ENCODE assay signal across 18 cellular contexts in the genomic region with DNA sequence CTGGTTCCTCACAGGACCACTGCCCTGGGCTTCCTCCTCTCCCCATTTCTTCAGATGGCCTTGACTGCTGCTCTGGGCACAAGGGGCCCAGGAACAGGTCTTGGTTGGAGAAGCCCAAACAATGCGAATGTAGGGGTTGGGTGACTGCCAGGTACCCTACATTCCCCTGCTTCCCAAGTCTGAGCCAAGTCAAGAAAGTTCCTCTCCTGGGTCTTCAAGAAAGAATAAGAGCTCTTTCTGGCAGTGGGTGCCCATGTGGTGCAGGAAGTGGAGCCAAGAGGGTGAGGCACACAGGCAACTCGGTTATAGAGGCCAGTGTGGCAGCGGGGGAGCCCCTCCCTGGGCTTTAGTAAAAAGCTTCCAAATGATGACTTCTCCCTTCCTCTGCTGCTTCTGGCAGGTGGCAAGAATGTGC. TPM values are rescaled to one million over a fixed set of nuclear protein-coding genes. Genes with fewer than 3 reads are reported as not detected.
"Had no signal": no experiment of that assay in that cellular context is flagged by ENCODE, and none has a peak within 500 bp of the region (broad histone marks: within the 10 kb centered on the region; RNA-seq: fewer than 3 reads in every experiment).

No MANE protein-coding gene starts in this region.

- H3K27ac Mint-ChIP-seq: memory B cell; natural killer cell treated with Interleukin-12 subunit alpha and Interleukin-12 subunit beta and Interleukin-15 and Interleukin-18, amount 100 ng/mL, for 72 hours; neural progenitor cell had no signal

- H3K4me3 Mint-ChIP-seq: memory B cell; natural killer cell treated with Interleukin-12 subunit alpha and Interleukin-12 subunit beta and Interleukin-15 and Interleukin-18, amount 100 ng/mL, for 72 hours; neural progenitor cell had no signal

- H3K36me3 ChIP-seq: esophagus muscularis mucosa, gastrocnemius medialis, neural progenitor cell, prostate gland, sigmoid colon, tibial artery had no signal

- ATAC-seq: gastrocnemius medialis; left colon; natural killer cell treated with Interleukin-12 subunit alpha and Interleukin-12 subunit beta and Interleukin-15 and Interleukin-18, amount 100 ng/mL, for 72 hours had no signal

- H3K4me1 ChIP-seq: gastrocnemius medialis, parathyroid adenoma, prostate gland had no signal

- H3K27ac ChIP-seq: esophagus muscularis mucosa, gastrocnemius medialis, hepatocyte, neural progenitor cell, parathyroid adenoma, prostate gland, sigmoid colon, skin epidermis, tibial artery had no signal

- H3K4me3 ChIP-seq: esophagus muscularis mucosa, gastrocnemius medialis, hepatocyte, neural progenitor cell, prostate gland, sigmoid colon, skin epidermis, tibial artery had no signal

- DNase-seq: effector memory CD4-positive, alpha-beta T cell; gastrocnemius medialis; left colon; midbrain; sigmoid colon; stimulated activated CD4-positive, alpha-beta T cell treated with anti-CD3 and anti-CD28 coated beads, Interleukin-12 subunit alpha, Interleukin-12 subunit beta, amount 100 ng/mL, for 4 hours; stimulated activated naive CD4-positive, alpha-beta T cell treated with Interleukin-2 at 50 U/mL for 16 hours; tibial artery had no signal

- H3K9me3 ChIP-seq: esophagus muscularis mucosa, gastrocnemius medialis, prostate gland, sigmoid colon, tibial artery had no signal

- H3K9me3 Mint-ChIP-seq: memory B cell; natural killer cell treated with Interleukin-12 subunit alpha and Interleukin-12 subunit beta and Interleukin-15 and Interleukin-18, amount 100 ng/mL, for 72 hours had no signal

RNA-seq across cellular contexts. Expression of a gene that starts 2.7 kb away (rescaled TPM):
- total RNA-seq: fibroblast of villous mesenchyme; gastrocnemius medialis; left colon; natural killer cell treated with Interleukin-12 subunit alpha and Interleukin-12 subunit beta and Interleukin-15 and Interleukin-18, amount 100 ng/mL, for 72 hours; sigmoid colon had no signal
- polyA plus RNA-seq: urinary bladder had no signal
